In genomic region chr1:17540255-17541001, GRCh38 we compare ENCODE assay signal across 9 cellular contexts. TPM values are rescaled to one million over a fixed set of nuclear protein-coding genes. Genes with fewer than 3 reads are reported as not detected.
DNase-seq lines count a peak whose midpoint lies in the region; ATAC-seq and TF ChIP-seq lines count a peak whose summit lies in the region.
"Had no signal": no experiment of that assay in that cellular context is flagged by ENCODE, and none has a peak within 500 bp of the region (broad histone marks: within the 10 kb centered on the region; RNA-seq: fewer than 3 reads in every experiment).

No MANE protein-coding gene starts in this region.

- intact Hi-C loops in CD8-positive, alpha-beta T cell (cut with DNase I, micrococcal nuclease) = no loop called here

- H3K27ac ChIP-seq in CD8-positive, alpha-beta T cell (ENCODE audit: low read depth, low read length) = no peak overlapping the region
- peak overlapping the region; percentile 82 for H3K27ac ChIP-seq in muscle layer of colon (ENCODE audit: low read depth, low read length)
- H3K27ac ChIP-seq: neutrophil had no signal

- no peaks in the 10 kb centered on the region for H3K4me1 ChIP-seq in CD8-positive, alpha-beta T cell (ENCODE audit: insufficient read depth, low read length)
- H3K4me1 ChIP-seq in muscle layer of colon (ENCODE audit: insufficient read depth, low read length) = peaks cover 33% of the 10 kb centered on the region

- H3K27ac Mint-ChIP-seq in CD8-positive, alpha-beta T cell = no peak overlapping the region
- H3K27ac Mint-ChIP-seq in endothelial cell (ENCODE audit: unreplicated experiment) = no peak overlapping the region

- no peak for TF ChIP-seq CTCF in CD8-positive, alpha-beta T cell (IDR thresholded peaks at IDR 0.05)
- TF ChIP-seq CTCF in endothelial cell (IDR thresholded peaks at IDR 0.05; ENCODE audit: unreplicated experiment) = no peak

- no peaks in the 10 kb centered on the region for H3K9me3 ChIP-seq in CD8-positive, alpha-beta T cell (ENCODE audit: low read length)
- H3K9me3 ChIP-seq in muscle layer of colon (ENCODE audit: low read length) = no peaks in the 10 kb centered on the region
- H3K9me3 ChIP-seq: neutrophil had no signal

- peak overlapping the region; percentile 91 for H3K9ac ChIP-seq in muscle layer of colon (ENCODE audit: low read length)

- ATAC-seq in CD8-positive, alpha-beta T cell = no peak

- no peak overlapping the region for H3K4me3 ChIP-seq in CD8-positive, alpha-beta T cell (ENCODE audit: low read depth, low read length)
- H3K4me3 ChIP-seq in muscle layer of colon (ENCODE audit: low read depth in 1 of 2, low read length in 2 of 2) = peak overlapping the region; percentile 84 to 94

- peaks cover 2% of the 10 kb centered on the region for H3K4me1 Mint-ChIP-seq in CD8-positive, alpha-beta T cell (ENCODE audit: low read depth)
- H3K4me1 Mint-ChIP-seq in endothelial cell (ENCODE audit: unreplicated experiment) = peaks cover 9% of the 10 kb centered on the region

- peaks cover 42% of the 10 kb centered on the region for H3K27me3 Mint-ChIP-seq in CD8-positive, alpha-beta T cell (ENCODE audit: low read depth)
- H3K27me3 Mint-ChIP-seq in endothelial cell (ENCODE audit: unreplicated experiment) = peaks cover 11% of the 10 kb centered on the region

- H3K4me3 Mint-ChIP-seq in CD8-positive, alpha-beta T cell = peak overlapping the region; percentile 29
- peak overlapping the region; percentile 89 for H3K4me3 Mint-ChIP-seq in endothelial cell (ENCODE audit: unreplicated experiment)

- no peaks in the 10 kb centered on the region for H3K36me3 ChIP-seq in CD8-positive, alpha-beta T cell (ENCODE audit: insufficient read depth, low read length)
- no peaks in the 10 kb centered on the region for H3K36me3 ChIP-seq in muscle layer of colon (ENCODE audit: insufficient read depth, low read length)
- H3K36me3 ChIP-seq: neutrophil had no signal

- no peaks in the 10 kb centered on the region for H3K36me3 Mint-ChIP-seq in CD8-positive, alpha-beta T cell
- no peaks in the 10 kb centered on the region for H3K36me3 Mint-ChIP-seq in endothelial cell (ENCODE audit: low read depth, unreplicated experiment)

- DNase-seq in CD8-positive, alpha-beta T cell = no peak
- DNase-seq in NCI-H446 treated with DMSO at 0.1 percent for 48 hours (lab: John Stamatoyannopoulos, UW) (peak; percentile 33), endothelial cell (ENCODE audit: low spot score) (peak; percentile 39), NCI-H2196 treated with DMSO at 0.1 percent for 48 hours (lab: John Stamatoyannopoulos, UW; ENCODE audit: unreplicated experiment) (no peak), NK-92 (lab: John Stamatoyannopoulos, UW; ENCODE audit: unreplicated experiment) (no peak), SKM-1 treated with dmso at 0.1 percent for 144 hours (lab: John Stamatoyannopoulos, UW; ENCODE audit: unreplicated experiment) (no peak), HPDE6-E6E7 (ENCODE audit: extremely low spot score) (no peak)

- POLR2A ChIA-PET in CD8-positive, alpha-beta T cell (lab: Charles Lee) = no interaction called here

- H3K9me3 Mint-ChIP-seq in CD8-positive, alpha-beta T cell = no peaks in the 10 kb centered on the region
- H3K9me3 Mint-ChIP-seq in endothelial cell (ENCODE audit: unreplicated experiment) = no peaks in the 10 kb centered on the region

- H3K27me3 ChIP-seq in CD8-positive, alpha-beta T cell (ENCODE audit: insufficient read depth, low read length) = peaks cover 5% of the 10 kb centered on the region
- H3K27me3 ChIP-seq in muscle layer of colon (ENCODE audit: control insufficient read depth in 1 of 2, insufficient read depth in 2 of 2, low read length in 2 of 2) = no peaks in the 10 kb centered on the region

- CTCF ChIA-PET in CD8-positive, alpha-beta T cell (lab: Charles Lee) = no interaction called here

RNA-seq across cellular contexts. Expression of gene ARHGEF10L, which starts 0.9 kb away (rescaled TPM):
- total RNA-seq in CD8-positive, alpha-beta T cell = not detected
- 3.1 TPM for total RNA-seq in endothelial cell (ENCODE audit: unreplicated experiment)

Comparison
In these comparisons a context has a peak if more than half of its experiments do, and no peak if none do; other contexts are left out.
1. DNase-seq: peak in NCI-H446 treated with DMSO at 0.1 percent for 48 hours (single experiment) and endothelial cell (single experiment); none in CD8-positive, alpha-beta T cell (0 of 7), NCI-H2196 treated with DMSO at 0.1 percent for 48 hours (single experiment), NK-92 (single experiment), SKM-1 treated with dmso at 0.1 percent for 144 hours (single experiment) and HPDE6-E6E7 (single experiment).